2 cellular contexts compared by ENCODE assay signal in genomic region chr15:57330619-57331018, GRCh38.
A peak's percentile ranks its signal among the peaks of the same experiment; 100 is the strongest.
TF ChIP-seq lines count a peak whose summit lies in the region.

No MANE protein-coding gene starts in this region.

TF ChIP-seq in SK-N-SH, 30 proteins besides CTCF, POLR2A, EP300 and RAD21:
- no peak for TF ChIP-seq MEF2A (IDR thresholded peaks at IDR 0.05; ENCODE audit: borderline replicate concordance, low read depth)
- TF ChIP-seq NRF1 (IDR thresholded peaks at IDR 0.05; ENCODE audit: low read depth, low read length): no peak
- TF ChIP-seq TCF12 (IDR thresholded peaks at IDR 0.05): peak; percentile 31
- TF ChIP-seq PBX3 (IDR thresholded peaks at IDR 0.05): 0 out of 2 replicates have a peak, but pooled peaks have one; percentile 11
- peak; percentile 33; the same call in 1 of the 2 replicates for TF ChIP-seq JUND (IDR thresholded peaks at IDR 0.05)

TF ChIP-seq in H1, 55 proteins besides CTCF, POLR2A, EP300 and RAD21:
- TF ChIP-seq TAF7 (optimal IDR thresholded peaks at IDR 0.05; ENCODE audit: borderline replicate concordance, low read depth, low read length): peak; percentile 20
- TF ChIP-seq KDM1A (IDR thresholded peaks at IDR 0.05; ENCODE audit: borderline replicate concordance, low read length): no peak
- no peak for TF ChIP-seq CBX5 (IDR thresholded peaks at IDR 0.05; ENCODE audit: low read depth, low read length)
TF ChIP-seq in H1: peak in this region for 1.
